Comparison of ENCODE assay signal across 13 cellular contexts in the genomic region with DNA sequence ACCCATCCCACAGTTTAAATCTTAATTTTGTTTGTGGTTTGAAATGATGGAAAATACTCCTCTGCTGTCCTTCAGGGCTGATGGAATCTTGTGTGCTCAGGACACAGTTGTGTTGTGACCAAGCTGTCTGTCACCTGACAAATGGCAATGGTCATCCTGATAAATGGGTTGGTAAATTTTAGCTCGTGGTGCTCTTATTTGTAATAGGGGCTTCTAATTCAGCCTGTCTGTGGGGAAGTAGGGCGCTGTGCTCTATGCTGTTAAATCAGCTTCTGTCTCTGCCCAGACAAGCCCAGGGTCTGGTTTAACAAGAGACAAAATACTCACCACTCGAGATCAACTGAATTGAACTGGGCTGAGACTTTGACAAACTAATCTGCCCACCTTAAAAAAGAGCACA. TPM values are rescaled to one million over a fixed set of nuclear protein-coding genes. Genes with fewer than 3 reads are reported as not detected.
DNase-seq lines count a peak whose midpoint lies in the region; FAIRE-seq and TF ChIP-seq lines count a peak whose summit lies in the region.
"Had no signal": no experiment of that assay in that cellular context is flagged by ENCODE, and none has a peak within 500 bp of the region (broad histone marks: within the 10 kb centered on the region; RNA-seq: fewer than 3 reads in every experiment).

No MANE protein-coding gene starts in this region.

- intact Hi-C loops in Caco-2 (cut with micrococcal nuclease; ENCODE audit: unreplicated experiment), result loop anchor here (1.0 to 10.0 kb wide), 2 partner anchors 264 to 392 kb away; no protein-coding TSS in a partner anchor

- no peak for TF ChIP-seq RAD21 in H1 (IDR thresholded peaks at IDR 0.05 in 1 of 2, conservative IDR thresholded peaks at IDR 0.05 in 1 of 2; ENCODE audit: low read depth in 2 of 2, low read length in 2 of 2)
- no peak for TF ChIP-seq RAD21 in neural cell (conservative IDR thresholded peaks at IDR 0.05)

- no peak for TF ChIP-seq CTCF in Caco-2 (IDR thresholded peaks at IDR 0.05; ENCODE audit: insufficient read depth in 1 of 2, low read depth in 1 of 2, low read length in 1 of 2, severe bottlenecking in 1 of 2, unreplicated experiment in 1 of 2)
- no peak for TF ChIP-seq CTCF in H1 (IDR thresholded peaks at IDR 0.05; ENCODE audit: control extremely low read depth in 1 of 3, insufficient read depth in 1 of 3, low read depth in 1 of 3, low read length in 3 of 3)
- TF ChIP-seq CTCF in neural cell (IDR thresholded peaks at IDR 0.05; ENCODE audit: poor library complexity, severe bottlenecking), result no peak
- TF ChIP-seq CTCF in RWPE1 (conservative IDR thresholded peaks at IDR 0.05; ENCODE audit: low read depth), result no peak

- 55% methylated on average over 3 of the region's 3 CpGs; no CpG with 5 or more reads in 1 of the 2 experiments for WGBS in H1 (ENCODE audit: extremely low coverage in 1 of 2, insufficient coverage in 1 of 2, insufficient read length in 1 of 2, insufficient replicate concordance in 2 of 2, low coverage in 1 of 2, low lambda C conversion rate in 2 of 2, missing lambda C conversion rate in 1 of 2), 2 experiments

- H2BK5ac ChIP-seq in H1 (ENCODE audit: low read depth, low read length), result 0 out of 2 replicates have a peak overlapping the region, but pooled peaks have one; percentile 30

- H3K18ac ChIP-seq in H1 (ENCODE audit: extremely low read depth, low read length), result 0 out of 2 replicates have a peak overlapping the region, but pooled peaks have one; percentile 56

- peaks cover 38% of the 10 kb centered on the region for H3K4me1 Mint-ChIP-seq in Caco-2 (ENCODE audit: low read depth, unreplicated experiment)

- peak overlapping the region; percentile 82 for H2BK120ac ChIP-seq in H1 (replicated peaks; ENCODE audit: low read depth, low read length)

- no TSS peak for BruUV-seq in Caco-2 (replicated peaks; lab: Mats Ljungman, UMichigan)

- H3K56ac ChIP-seq in H1 (replicated peaks; ENCODE audit: insufficient read length, low read depth, low read length), result no peak overlapping the region

- no peak overlapping the region for H2AK5ac ChIP-seq in H1 (ENCODE audit: low read depth, low read length)

- H3K79me2 ChIP-seq in H1 (ENCODE audit: control insufficient read depth in 1 of 2, insufficient read depth in 2 of 2, low read length in 2 of 2) (peaks cover 0 to 71% of the 10 kb centered on the region in 2 experiments), neural cell (replicated peaks; ENCODE audit: insufficient read depth, low read length) (peaks cover 45% of the 10 kb centered on the region)

- no peak overlapping the region for H3K23ac ChIP-seq in H1 (ENCODE audit: insufficient read length)

- H3K27ac ChIP-seq in H1 (ENCODE audit: low read depth, low read length), result no peak overlapping the region
- peak overlapping the region; percentile 44 for H3K27ac ChIP-seq in neural cell (ENCODE audit: low read length)
- no peak overlapping the region for H3K27ac ChIP-seq in RWPE1
- H3K27ac ChIP-seq: C4-2B, left lung had no signal

- no peak overlapping the region for H2BK20ac ChIP-seq in H1 (ENCODE audit: low read length)

- TF ChIP-seq POLR2A in H1 (IDR thresholded peaks at IDR 0.05; ENCODE audit: control extremely low read depth in 1 of 2, low read depth in 2 of 2, low read length in 2 of 2), result no peak

- H3K79me1 ChIP-seq in H1 (ENCODE audit: low read depth, low read length), result no peaks in the 10 kb centered on the region; the same call in 1 of the 2 replicates

- H3K27ac Mint-ChIP-seq in Caco-2 (ENCODE audit: unreplicated experiment), result peak overlapping the region; percentile 58
- H3K27ac Mint-ChIP-seq: activated naive CD4-positive, alpha-beta T cell treated with anti-CD3 and anti-CD28 coated beads for 36 hours had no signal

- TF ChIP-seq EP300 in H1 (IDR thresholded peaks at IDR 0.05; ENCODE audit: borderline replicate concordance in 1 of 2, low read depth in 2 of 2, low read length in 2 of 2) (no peak), neural cell (conservative IDR thresholded peaks at IDR 0.05; ENCODE audit: poor library complexity, severe bottlenecking) (no peak)

- no peaks in the 10 kb centered on the region for H3K9me3 Mint-ChIP-seq in Caco-2 (ENCODE audit: unreplicated experiment)
- H3K9me3 Mint-ChIP-seq: activated naive CD4-positive, alpha-beta T cell treated with anti-CD3 and anti-CD28 coated beads for 36 hours had no signal

- H3K4me3 Mint-ChIP-seq in Caco-2 (ENCODE audit: unreplicated experiment), result no peak overlapping the region
- H3K4me3 Mint-ChIP-seq: activated naive CD4-positive, alpha-beta T cell treated with anti-CD3 and anti-CD28 coated beads for 36 hours had no signal

- H3K4me1 ChIP-seq in Caco-2, result peaks cover 36% of the 10 kb centered on the region
- peaks cover 3 to 27% (median 20%) of the 10 kb centered on the region in 4 experiments; a peak in 5 of 7 replicates for H3K4me1 ChIP-seq in H1 (replicated peaks in 1 of 4; ENCODE audit: control insufficient read depth in 3 of 4, insufficient read depth in 4 of 4, low read length in 3 of 4)

- H4K91ac ChIP-seq in H1 (replicated peaks; ENCODE audit: insufficient read length, low read length), result peak overlapping the region; percentile 88

- FAIRE-seq in H1 (lab: Jason Lieb, UNC), result no peak
- FAIRE-seq: G401.6, HepG2 had no signal

- H3K4ac ChIP-seq in H1 (replicated peaks; ENCODE audit: insufficient read length, low read depth, low read length), result no peak overlapping the region

- H3K36me3 ChIP-seq in Caco-2 (ENCODE audit: control insufficient read depth, insufficient read depth, low read length) (no peaks in the 10 kb centered on the region; the same call in 1 of the 2 replicates), H1 (ENCODE audit: control insufficient read depth in 2 of 4, insufficient read depth in 4 of 4, low read length in 3 of 4) (no peaks in the 10 kb centered on the region), neural cell (ENCODE audit: insufficient read depth, low read length) (no peaks in the 10 kb centered on the region)
- H3K36me3 ChIP-seq: left lung had no signal

- no peaks in the 10 kb centered on the region for H4K20me1 ChIP-seq in H1 (replicated peaks in 1 of 2; ENCODE audit: control insufficient read depth in 1 of 2, insufficient read depth in 2 of 2, low read length in 2 of 2)
- no peaks in the 10 kb centered on the region for H4K20me1 ChIP-seq in neural cell (ENCODE audit: insufficient read depth)

- no peaks in the 10 kb centered on the region for H3K9me2 ChIP-seq in neural cell (ENCODE audit: insufficient read depth, low read length)

- DNase-seq in Caco-2 (no peak), NCI-H69 (lab: John Stamatoyannopoulos, UW) (peak; percentile 78), H1 (ENCODE audit: low read depth in 1 of 2, low spot score in 2 of 2) (no peak), RWPE1 (ENCODE audit: low spot score) (no peak), SHP77 treated with DMSO at 0.1 percent for 48 hours (lab: John Stamatoyannopoulos, UW) (no peak), DMS153 (lab: John Stamatoyannopoulos, UW) (no peak)
- DNase-seq in activated CD8-positive, alpha-beta memory T cell treated with anti-CD3 and anti-CD28 coated beads, Interleukin-2, amount 50 U/mL, for 4 hours, result no peak
- DNase-seq: left lung had no signal

- POLR2A ChIA-PET in Caco-2 (lab: Charles Lee) (no interaction called here), H1 (lab: Charles Lee; ENCODE audit: partially characterized antibody) (interaction anchor here (0.9 to 2.0 kb wide), 3 partner anchors 10 to 218 kb away, joined by 3 to 4 read pairs (median 4); no protein-coding TSS in a partner anchor), RWPE1 (lab: Yijun Ruan, JAX; ENCODE audit: low non-redundant PET) (no interaction called here)

- no peaks in the 10 kb centered on the region for H3K23me2 ChIP-seq in H1 (ENCODE audit: low read depth, low read length)

- H2BK12ac ChIP-seq in H1 (ENCODE audit: low read depth, low read length), result no peak overlapping the region

- H2BK15ac ChIP-seq in H1 (ENCODE audit: low read length), result no peak overlapping the region

- no peaks in the 10 kb centered on the region for H3K27me3 Mint-ChIP-seq in Caco-2 (ENCODE audit: insufficient read depth, unreplicated experiment)

- CTCF ChIA-PET in Caco-2 (lab: Charles Lee) (interaction anchor here (0.9 to 1.2 kb wide), 2 partner anchors 23 to 231 kb away, joined by 3 read pairs; no protein-coding TSS in a partner anchor), H1 (lab: Charles Lee; ENCODE audit: partially characterized antibody) (interaction anchor here (0.6 to 2.6 kb wide), 7 partner anchors 45 to 104 kb away, joined by 3 to 13 read pairs (median 4); no protein-coding TSS in a partner anchor), RWPE1 (lab: Yijun Ruan, JAX) (interaction anchor here (1.8 kb wide), 1 partner anchor 45 kb away, joined by 6 read pairs; no protein-coding TSS in a partner anchor)

- no peak overlapping the region; a peak in 1 of 7 replicates for H3K9ac ChIP-seq in H1 (replicated peaks in 1 of 4; ENCODE audit: extremely low read depth in 1 of 4, low read depth in 3 of 4, low read length in 3 of 4)
- peak overlapping the region; percentile 48 for H3K9ac ChIP-seq in neural cell (ENCODE audit: low read length)

- H3F3A ChIP-seq in neural cell (ENCODE audit: insufficient read depth, low read length, poor library complexity, severe bottlenecking), result no peaks in the 10 kb centered on the region

- H2AFZ ChIP-seq in H1 (ENCODE audit: low read length) (no peak overlapping the region), neural cell (ENCODE audit: low read depth, low read length) (peak overlapping the region; percentile 2)

- H4K8ac ChIP-seq in H1 (ENCODE audit: extremely low read depth, insufficient read depth, low read length), result no peak overlapping the region

- H3K14ac ChIP-seq in H1 (ENCODE audit: insufficient read length), result no peak overlapping the region

- H4K5ac ChIP-seq in H1 (ENCODE audit: insufficient read length, low read depth, low read length), result peak overlapping the region; percentile 55

- H3K9me3 ChIP-seq in Caco-2 (no peaks in the 10 kb centered on the region), H1 (ENCODE audit: insufficient read depth in 2 of 2, low read depth in 1 of 2, low read length in 1 of 2) (no peaks in the 10 kb centered on the region), neural cell (ENCODE audit: low read length) (no peaks in the 10 kb centered on the region)
- H3K9me3 ChIP-seq: left lung had no signal

- H3K4me3 ChIP-seq in Caco-2 (ENCODE audit: low read depth, low read length) (no peak overlapping the region), H1 (ENCODE audit: extremely low read depth in 1 of 4, insufficient read depth in 2 of 4, low read depth in 3 of 4, low read length in 4 of 4) (no peak overlapping the region), neural cell (ENCODE audit: low read length) (peak overlapping the region; percentile 66)
- H3K4me3 ChIP-seq: left lung had no signal

- no peaks in the 10 kb centered on the region for H3K27me3 ChIP-seq in Caco-2 (replicated peaks; ENCODE audit: control insufficient read depth, insufficient read depth, low read length)
- H3K27me3 ChIP-seq in H1 (replicated peaks in 1 of 4; ENCODE audit: control insufficient read depth in 3 of 4, extremely low read depth in 1 of 4, insufficient read depth in 3 of 4, low read length in 3 of 4), result no peaks in the 10 kb centered on the region
- H3K27me3 ChIP-seq in neural cell (ENCODE audit: insufficient read depth, low read depth, low read length), result no peaks in the 10 kb centered on the region
- H3K27me3 ChIP-seq: left lung had no signal

- peaks cover 33% of the 10 kb centered on the region for H3K36me3 Mint-ChIP-seq in Caco-2 (ENCODE audit: insufficient read depth, unreplicated experiment)

- H3K4me2 ChIP-seq in H1 (ENCODE audit: insufficient read depth in 1 of 2, low read depth in 2 of 2, low read length in 2 of 2), result peak overlapping the region in 1 of 2 experiments; percentile 15; a peak in 1 of 4 replicates
- peak overlapping the region; percentile 90 for H3K4me2 ChIP-seq in neural cell (ENCODE audit: low read length)

RNA-seq across cellular contexts. Expression of a gene that starts 4.5 kb away (rescaled TPM):
- not detected in 2 replicates for total RNA-seq in Caco-2 (2022)
- not detected in 2 replicates for total RNA-seq in H1 (2021; fragmentation: NEBNext Ultra II Directional; extraction: Animal tissue kit (Norgen Biotek cat#: 25700))
- polyA plus RNA-seq in H1 (2011; rRNA removed) (not detected in 2 replicates), neural cell (5.9 and 6.1 TPM in 2 replicates)
- not detected for polyA plus RNA-seq in H1 (2011; cell fraction: cytosol; rRNA removed)
- polyA plus RNA-seq in H1 (2011; cell fraction: nucleus; rRNA removed), result 0.07 TPM
- polyA plus RNA-seq in H1 (2012, experiment 1 of 2), result not detected in 4 replicates
- polyA plus RNA-seq in H1 (2012, experiment 2 of 2), result not detected
- not detected for polyA plus RNA-seq in H1 (2013, experiment 1 of 2)
- not detected for polyA plus RNA-seq in H1 (2013, experiment 2 of 2)
- not detected in 2 replicates for polyA minus RNA-seq in H1 (2011; rRNA and poly(A)+ RNA removed)
- not detected for polyA minus RNA-seq in H1 (2011; cell fraction: cytosol; rRNA and poly(A)+ RNA removed)
- polyA minus RNA-seq in H1 (2011; cell fraction: nucleus; rRNA and poly(A)+ RNA removed), result not detected
- polyA minus RNA-seq in neural cell, result 25.1 and 43.5 TPM in 2 replicates
- total RNA-seq: activated naive CD4-positive, alpha-beta T cell treated with anti-CD3 and anti-CD28 coated beads for 36 hours; HepG2 had no signal
- polyA plus RNA-seq: HepG2 had no signal
